1 cellular context compared by ENCODE assay signal in genomic region chr14:53957739-53958138, GRCh38.
TF ChIP-seq lines count a peak whose summit lies in the region.

No MANE protein-coding gene starts in this region.

TF ChIP-seq in GM23338, 12 proteins besides CTCF, POLR2A, EP300 and RAD21 (continued from another document):
- no peak for TF ChIP-seq REST (IDR thresholded peaks at IDR 0.05; ENCODE audit: unreplicated experiment)
- TF ChIP-seq ZNF462 (CRISPR knock-in tag; IDR thresholded peaks at IDR 0.05) = no peak
- no peak for TF ChIP-seq EZH2 (IDR thresholded peaks at IDR 0.05; ENCODE audit: low read depth, unreplicated experiment)
- no peak for TF ChIP-seq EZH2phosphoT487 (IDR thresholded peaks at IDR 0.05; ENCODE audit: unreplicated experiment)
